In genomic region chr18:24426073-24426397, GRCh38 we compare ENCODE assay signal across 8 cellular contexts. TPM values are rescaled to one million over a fixed set of nuclear protein-coding genes. Genes with fewer than 3 reads are reported as not detected.
DNase-seq lines count a peak whose midpoint lies in the region; ATAC-seq, FAIRE-seq and TF ChIP-seq lines count a peak whose summit lies in the region.

No MANE protein-coding gene starts in this region.

- TF ChIP-seq POLR2A in endothelial cell of umbilical vein (IDR thresholded peaks at IDR 0.05; ENCODE audit: low read depth, low read length) = no peak
- no peak for TF ChIP-seq POLR2A in GM18505 (IDR thresholded peaks at IDR 0.05; ENCODE audit: borderline replicate concordance, extremely low read depth, insufficient read depth, insufficient read length)
- TF ChIP-seq POLR2A in GM12891 (IDR thresholded peaks at IDR 0.05; ENCODE audit: low read depth, low read length) = no peak

- H3K27ac Mint-ChIP-seq in neural progenitor cell = peak overlapping the region; percentile 84

- H3K9me1 ChIP-seq in endothelial cell of umbilical vein (replicated peaks; ENCODE audit: control insufficient read depth, extremely low read depth, insufficient read depth, low read length) = no peaks in the 10 kb centered on the region

- DNase-seq in PC-3 (no peak), endothelial cell of umbilical vein (ENCODE audit: low read depth, low spot score) (no peak), neural progenitor cell (ENCODE audit: low spot score) (no peak), Ammon's horn (ENCODE audit: low spot score) (no peak), NCI-H1436 treated with DMSO at 0.1 percent for 48 hours (lab: John Stamatoyannopoulos, UW) (no peak), GM12891 (ENCODE audit: insufficient read length, low spot score) (no peak)

- H3K4me3 Mint-ChIP-seq in neural progenitor cell = peak overlapping the region; percentile 87

- H3K9me2 ChIP-seq in PC-3 (replicated peaks; ENCODE audit: low read length) = 0 out of 2 replicates have a peak, but pooled peaks cover 4% of the 10 kb centered on the region

- H2AFZ ChIP-seq in PC-3 (ENCODE audit: low read length) = peak overlapping the region; percentile 100
- H2AFZ ChIP-seq in endothelial cell of umbilical vein (ENCODE audit: low read depth, low read length) = peak overlapping the region; percentile 92
- H2AFZ ChIP-seq in neural progenitor cell (replicated peaks) = peak overlapping the region; percentile 42

- H3K27ac ChIP-seq in BLaER1 treated with 17β-estradiol and CSF1 and Interleukin-3, amounts not matched to agents 10 nM and 100 nM = no peak overlapping the region
- peak overlapping the region; percentile 69; the same call in 1 of the 2 replicates for H3K27ac ChIP-seq in PC-3 (ENCODE audit: low read length)
- H3K27ac ChIP-seq in endothelial cell of umbilical vein (ENCODE audit: insufficient read depth, low read depth, low read length) = peak overlapping the region; percentile 53
- peak overlapping the region; percentile 96 for H3K27ac ChIP-seq in neural progenitor cell

- H3K27me3 Mint-ChIP-seq in neural progenitor cell (ENCODE audit: insufficient read depth, low read depth) = no peaks in the 10 kb centered on the region

- H3K9ac ChIP-seq in BLaER1 treated with 17β-estradiol and CSF1 and Interleukin-3, amounts not matched to agents 10 nM and 100 nM = no peak overlapping the region
- H3K9ac ChIP-seq in PC-3 (ENCODE audit: low read length) = peak overlapping the region; percentile 99
- peak overlapping the region; percentile 94 for H3K9ac ChIP-seq in endothelial cell of umbilical vein (replicated peaks; ENCODE audit: extremely low read depth, insufficient read depth, low read length)
- H3K9ac ChIP-seq in neural progenitor cell = peak overlapping the region; percentile 70

- intact Hi-C loops in PC-3 (cut with micrococcal nuclease) (loop anchor here (5.0 kb wide), 1 partner anchor 64 kb away; no protein-coding TSS in a partner anchor), endothelial cell of umbilical vein (cut with micrococcal nuclease) (loop anchor here (1.0 to 5.0 kb wide), 2 partner anchors 29 to 69 kb away; partner anchors contain the start of gene OSBPL1A)

- peaks cover 14 to 24% (median 21%) of the 10 kb centered on the region in 11 experiments for H3K9me3 ChIP-seq in BLaER1 treated with 17β-estradiol and CSF1 and Interleukin-3, amounts not matched to agents 10 nM and 100 nM (replicated peaks in 1 of 11)
- H3K9me3 ChIP-seq in PC-3 (ENCODE audit: low read length) (no peaks in the 10 kb centered on the region), endothelial cell of umbilical vein (replicated peaks; ENCODE audit: control insufficient read depth, insufficient read depth, low read length) (no peaks in the 10 kb centered on the region), neural progenitor cell (ENCODE audit: low read depth) (no peaks in the 10 kb centered on the region)

- peaks cover 26 to 42% (median 34%) of the 10 kb centered on the region in 11 experiments for H3K27me3 ChIP-seq in BLaER1 treated with 17β-estradiol and CSF1 and Interleukin-3, amounts not matched to agents 10 nM and 100 nM
- H3K27me3 ChIP-seq in PC-3 (ENCODE audit: low read length) (no peaks in the 10 kb centered on the region), endothelial cell of umbilical vein (ENCODE audit: control insufficient read depth in 2 of 2, insufficient read depth in 2 of 2, low read length in 2 of 2) (peaks cover 10 to 13% of the 10 kb centered on the region in 2 experiments), neural progenitor cell (peaks cover 14% of the 10 kb centered on the region)

- no peak for ATAC-seq in PC-3
- ATAC-seq in GM18505 (IDR thresholded peaks at IDR 0.05; ENCODE audit: unreplicated experiment) = no peak

- POLR2A ChIA-PET in PC-3 (lab: Charles Lee; ENCODE audit: unreplicated experiment) (no interaction called here), endothelial cell of umbilical vein (lab: Charles Lee) (interaction anchor here (0.8 kb wide), 1 partner anchor 28 kb away, joined by 4 read pairs; the partner anchor contains the start of gene OSBPL1A)

- H3K36me3 ChIP-seq in BLaER1 treated with 17β-estradiol and CSF1 and Interleukin-3, amounts not matched to agents 10 nM and 100 nM = peaks cover 0 to 10% (median 0%) of the 10 kb centered on the region in 11 experiments; a peak in 6 of 22 replicates
- peaks cover 4% of the 10 kb centered on the region; the same call in 1 of the 2 replicates for H3K36me3 ChIP-seq in PC-3 (ENCODE audit: low read depth, low read length)
- peaks cover 0 to under 1% of the 10 kb centered on the region in 2 experiments for H3K36me3 ChIP-seq in endothelial cell of umbilical vein (ENCODE audit: control insufficient read depth in 2 of 2, extremely low read depth in 1 of 2, insufficient read depth in 2 of 2, low read length in 2 of 2)
- peaks cover 11% of the 10 kb centered on the region for H3K36me3 ChIP-seq in neural progenitor cell

- peaks cover 24% of the 10 kb centered on the region for H3K4me1 Mint-ChIP-seq in neural progenitor cell

- dilution Hi-C loops in endothelial cell of umbilical vein (cut with MboI; ENCODE audit: extremely low pct_ligation_motif_present, low sequenced_read_pairs) = no loop called here

- no peaks in the 10 kb centered on the region for H4K20me1 ChIP-seq in BLaER1 treated with 17β-estradiol and CSF1 and Interleukin-3, amounts not matched to agents 10 nM and 100 nM
- H4K20me1 ChIP-seq in PC-3 (ENCODE audit: low read length) (no peaks in the 10 kb centered on the region), endothelial cell of umbilical vein (replicated peaks; ENCODE audit: control insufficient read depth, extremely low read depth, insufficient read depth, low read length) (no peaks in the 10 kb centered on the region), neural progenitor cell (ENCODE audit: low read depth) (no peaks in the 10 kb centered on the region)

- no peaks in the 10 kb centered on the region for H3K9me3 Mint-ChIP-seq in neural progenitor cell

- H3K79me2 ChIP-seq in PC-3 (ENCODE audit: low read length) (peaks cover 21% of the 10 kb centered on the region), endothelial cell of umbilical vein (ENCODE audit: control insufficient read depth, insufficient read depth, low read length) (peaks cover 2% of the 10 kb centered on the region), neural progenitor cell (ENCODE audit: low read depth) (peaks cover 30% of the 10 kb centered on the region)

- no peak overlapping the region for H3K4me2 ChIP-seq in BLaER1 treated with 17β-estradiol and CSF1 and Interleukin-3, amounts not matched to agents 10 nM and 100 nM
- peak overlapping the region; percentile 100 for H3K4me2 ChIP-seq in PC-3 (ENCODE audit: low read length)
- H3K4me2 ChIP-seq in endothelial cell of umbilical vein (ENCODE audit: insufficient read depth, low read length) = peak overlapping the region; percentile 57
- H3K4me2 ChIP-seq in neural progenitor cell = peak overlapping the region; percentile 92

- H3K36me3 Mint-ChIP-seq in neural progenitor cell = peaks cover 10% of the 10 kb centered on the region

- H3K4me1 ChIP-seq in BLaER1 treated with 17β-estradiol and CSF1 and Interleukin-3, amounts not matched to agents 10 nM and 100 nM = no peaks in the 10 kb centered on the region
- H3K4me1 ChIP-seq in PC-3 (ENCODE audit: insufficient read depth, low read length) (peaks cover 25% of the 10 kb centered on the region), endothelial cell of umbilical vein (ENCODE audit: control insufficient read depth, extremely low read depth, insufficient read depth, low read length) (peaks cover 12% of the 10 kb centered on the region), neural progenitor cell (peaks cover 10% of the 10 kb centered on the region)

- TF ChIP-seq CTCF in PC-3 (conservative IDR thresholded peaks at IDR 0.05; ENCODE audit: low read depth, low read length) (no peak), endothelial cell of umbilical vein (IDR thresholded peaks at IDR 0.05; ENCODE audit: extremely low read depth in 1 of 2, insufficient read depth in 1 of 2, low read depth in 1 of 2, low read length in 2 of 2) (no peak), neural progenitor cell (IDR thresholded peaks at IDR 0.05) (no peak)

- no peak for FAIRE-seq in endothelial cell of umbilical vein (lab: Jason Lieb, UNC)
- no peak for FAIRE-seq in GM12891 (lab: Jason Lieb, UNC)

- CTCF ChIA-PET in PC-3 (lab: Charles Lee) = no interaction called here
- CTCF ChIA-PET in endothelial cell of umbilical vein (lab: Charles Lee) = interaction anchor here (0.6 to 2.8 kb wide), 3 partner anchors 66 to 249 kb away, joined by 3 to 22 read pairs (median 4); no protein-coding TSS in a partner anchor

- H3F3A ChIP-seq in PC-3 (ENCODE audit: low read length, unreplicated experiment) = no peaks in the 10 kb centered on the region
- peaks cover 13% of the 10 kb centered on the region for H3F3A ChIP-seq in neural progenitor cell (ENCODE audit: low read depth)

- peak overlapping the region in 6 of 10 experiments; percentile 28 to 52 (median 48); a peak in 6 of 20 replicates for H3K4me3 ChIP-seq in BLaER1 treated with 17β-estradiol and CSF1 and Interleukin-3, amounts not matched to agents 10 nM and 100 nM
- H3K4me3 ChIP-seq in PC-3 (ENCODE audit: low read length) (peak overlapping the region; percentile 97), endothelial cell of umbilical vein (replicated peaks in 1 of 3; ENCODE audit: insufficient read depth in 1 of 3, low read depth in 1 of 3, low read length in 3 of 3) (peak overlapping the region; percentile 70 to 92 (median 88)), neural progenitor cell (peak overlapping the region; percentile 66)

- BruUV-seq in PC-3 (replicated peaks; lab: Mats Ljungman, UMichigan) (TSS peak; percentile 93), endothelial cell of umbilical vein (replicated peaks; lab: Mats Ljungman, UMichigan) (TSS peak; percentile 92)

RNA-seq across cellular contexts. Expression of gene IMPACT, which starts 0.4 kb away (rescaled TPM):
- total RNA-seq in PC-3 (2014; rRNA removed) (18.8 and 19.9 TPM in 2 replicates), endothelial cell of umbilical vein (28.4 and 28.6 TPM in 2 replicates), neural progenitor cell (ENCODE audit: low replicate concordance) (41.6 and 66.5 TPM in 2 replicates)
- 12.5 and 15.4 TPM in 2 replicates for polyA plus RNA-seq in endothelial cell of umbilical vein
- polyA plus RNA-seq in endothelial cell of umbilical vein (2011; cell fraction: cytosol; rRNA removed) = 11.7 and 12.6 TPM in 2 replicates
- polyA plus RNA-seq in endothelial cell of umbilical vein (2011; cell fraction: nucleus; rRNA removed) = 10.9 and 16.1 TPM in 2 replicates
- 25.1 and 36.5 TPM in 2 replicates for polyA plus RNA-seq in endothelial cell of umbilical vein (2012)
- 13.9 and 15.2 TPM in 2 replicates for polyA minus RNA-seq in endothelial cell of umbilical vein
- polyA minus RNA-seq in endothelial cell of umbilical vein (2011; cell fraction: cytosol; rRNA and poly(A)+ RNA removed) = 5.5 TPM
- polyA minus RNA-seq in endothelial cell of umbilical vein (2011; cell fraction: nucleus; rRNA and poly(A)+ RNA removed) = 6.2 and 8.5 TPM in 2 replicates
- 0.17 TPM for polyA plus RNA-seq in GM12891 (2012; ENCODE audit: low read depth, missing spikeins)

RNA-seq across cellular contexts. Expression of gene OSBPL1A, which starts 28.4 kb away (rescaled TPM):
- total RNA-seq in PC-3 (2014; rRNA removed) (31.1 and 39.7 TPM in 2 replicates), endothelial cell of umbilical vein (12.7 and 16.5 TPM in 2 replicates), neural progenitor cell (ENCODE audit: low replicate concordance) (54.2 and 75.0 TPM in 2 replicates)
- 6.1 and 6.4 TPM in 2 replicates for polyA plus RNA-seq in endothelial cell of umbilical vein
- polyA plus RNA-seq in endothelial cell of umbilical vein (2011; cell fraction: cytosol; rRNA removed) = 8.6 and 9.8 TPM in 2 replicates
- 10.0 and 14.6 TPM in 2 replicates for polyA plus RNA-seq in endothelial cell of umbilical vein (2011; cell fraction: nucleus; rRNA removed)
- 14.4 and 16.6 TPM in 2 replicates for polyA plus RNA-seq in endothelial cell of umbilical vein (2012)
- polyA minus RNA-seq in endothelial cell of umbilical vein = 14.9 and 18.5 TPM in 2 replicates
- polyA minus RNA-seq in endothelial cell of umbilical vein (2011; cell fraction: cytosol; rRNA and poly(A)+ RNA removed) = 12.7 TPM
- 10.4 and 11.8 TPM in 2 replicates for polyA minus RNA-seq in endothelial cell of umbilical vein (2011; cell fraction: nucleus; rRNA and poly(A)+ RNA removed)
- 0.05 TPM for polyA plus RNA-seq in GM12891 (2012; ENCODE audit: low read depth, missing spikeins)

RNA-seq across cellular contexts. Expression of gene HRH4, which starts 34.4 kb away (rescaled TPM):
- total RNA-seq in PC-3 (2014; rRNA removed) (not detected in 2 replicates), endothelial cell of umbilical vein (not detected in 2 replicates), neural progenitor cell (ENCODE audit: low replicate concordance) (0.13 TPM in 1 of 2 replicates, not detected in the other)
- polyA plus RNA-seq in endothelial cell of umbilical vein = 0.03 TPM in 2 replicates
- not detected in 2 replicates for polyA plus RNA-seq in endothelial cell of umbilical vein (2011; cell fraction: cytosol; rRNA removed)
- 0.06 and 0.07 TPM in 2 replicates for polyA plus RNA-seq in endothelial cell of umbilical vein (2011; cell fraction: nucleus; rRNA removed)
- not detected in 2 replicates for polyA plus RNA-seq in endothelial cell of umbilical vein (2012)
- 0.06 TPM in 1 of 2 replicates, not detected in the other for polyA minus RNA-seq in endothelial cell of umbilical vein
- polyA minus RNA-seq in endothelial cell of umbilical vein (2011; cell fraction: cytosol; rRNA and poly(A)+ RNA removed) = not detected
- polyA minus RNA-seq in endothelial cell of umbilical vein (2011; cell fraction: nucleus; rRNA and poly(A)+ RNA removed) = 0.10 TPM in 1 of 2 replicates, not detected in the other
- polyA plus RNA-seq in GM12891 (2012; ENCODE audit: low read depth, missing spikeins) = not detected

Comparison
In these comparisons a context has a peak if more than half of its experiments do, and no peak if none do; other contexts are left out.
1. H3K27ac ChIP-seq: peak in PC-3 (single experiment), endothelial cell of umbilical vein (single experiment) and neural progenitor cell (single experiment); none in BLaER1 treated with 17β-estradiol and CSF1 and Interleukin-3, amounts not matched to agents 10 nM and 100 nM (0 of 11).
2. H3K4me2 ChIP-seq: peak in PC-3 (single experiment), endothelial cell of umbilical vein (single experiment) and neural progenitor cell (single experiment); none in BLaER1 treated with 17β-estradiol and CSF1 and Interleukin-3, amounts not matched to agents 10 nM and 100 nM (0 of 11).
3. H3K9ac ChIP-seq: peak in PC-3 (single experiment), endothelial cell of umbilical vein (single experiment) and neural progenitor cell (single experiment); none in BLaER1 treated with 17β-estradiol and CSF1 and Interleukin-3, amounts not matched to agents 10 nM and 100 nM (0 of 11).
4. H2AFZ ChIP-seq: peak in every context shown above with its lines; median percentile 100 in PC-3; 92 in endothelial cell of umbilical vein; 42 in neural progenitor cell.
5. Peak in every context shown above with its lines, with median percentiles within 50 percentile points of each other: H3K4me3 ChIP-seq.